Comparison of ENCODE assay signal across 8 cellular contexts in the genomic region with DNA sequence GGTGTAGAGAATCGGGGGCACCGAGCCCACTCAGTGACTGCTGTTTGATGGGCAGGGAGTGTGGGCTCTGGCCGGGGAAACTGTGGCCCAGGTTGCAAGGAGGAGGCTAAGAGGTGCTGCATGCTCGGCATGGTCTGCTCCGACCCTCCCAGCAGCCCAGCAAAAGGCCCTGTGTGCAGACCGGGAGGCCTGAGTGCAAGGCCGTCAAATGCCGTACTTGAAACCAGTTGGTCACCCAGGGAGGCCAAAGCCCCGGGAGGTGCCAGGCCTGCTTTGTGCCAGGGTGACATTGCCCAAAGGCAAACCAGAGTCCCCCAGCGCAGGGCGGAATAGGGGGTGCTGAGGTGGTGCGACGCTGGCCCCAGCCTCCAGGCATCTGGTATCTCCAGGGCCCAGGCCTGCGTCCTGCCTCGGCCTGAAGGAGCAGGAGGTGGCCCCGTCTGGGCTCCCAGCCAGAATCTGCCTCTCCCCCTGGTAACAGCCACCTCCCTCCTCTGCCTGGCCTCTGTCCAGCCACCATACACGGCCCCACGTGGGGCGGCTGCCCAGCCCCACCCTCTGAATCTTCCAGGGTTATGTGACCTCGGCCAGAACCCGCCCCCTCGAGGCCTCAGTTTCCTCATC. TPM values are rescaled to one million over a fixed set of nuclear protein-coding genes. Genes with fewer than 3 reads are reported as not detected.
A peak's percentile ranks its signal among the peaks of the same experiment; 100 is the strongest.
DNase-seq lines count a peak whose midpoint lies in the region; ATAC-seq lines count a peak whose summit lies in the region.

No MANE protein-coding gene starts in this region.

- intact Hi-C loops in left ventricle myocardium superior (cut with micrococcal nuclease) = no loop called here

- DNase-seq in AG20443 (ENCODE audit: low spot score) = peak; percentile 81
- peak; percentile 93 for DNase-seq in NCI-H1105 treated with DMSO at 0.1 percent for 48 hours (lab: John Stamatoyannopoulos, UW)
- DNase-seq in amygdala (lab: John Stamatoyannopoulos, UW) = peak in 53 of 56 donors; percentile 6 to 88 (median 60)
- peak; percentile 93 for DNase-seq in left ventricle myocardium superior
- DNase-seq in skeletal muscle cell (ENCODE audit: low read depth) = peak; percentile 65
- no peak for DNase-seq in effector memory CD4-positive, alpha-beta T cell

- no peak overlapping the region for H3K4me3 ChIP-seq in skeletal muscle cell (ENCODE audit: low read depth, low read length)
- no peak overlapping the region for H3K4me3 ChIP-seq in effector memory CD4-positive, alpha-beta T cell (ENCODE audit: insufficient read depth, low read depth, low read length, poor library complexity, severe bottlenecking)

- H3K27ac ChIP-seq in effector memory CD4-positive, alpha-beta T cell (ENCODE audit: insufficient read depth, low read length, poor library complexity, severe bottlenecking) = no peak overlapping the region

- peaks cover 18% of the 10 kb centered on the region for H3K4me1 ChIP-seq in effector memory CD4-positive, alpha-beta T cell (ENCODE audit: control insufficient read depth, insufficient read depth, low read length, poor library complexity, severe bottlenecking)

- no peaks in the 10 kb centered on the region for H3K36me3 ChIP-seq in effector memory CD4-positive, alpha-beta T cell (ENCODE audit: control insufficient read depth, insufficient read depth, low read length)

- ATAC-seq in left ventricle myocardium superior (peak; percentile 25), HG02571 (IDR thresholded peaks at IDR 0.05; ENCODE audit: unreplicated experiment) (no peak), HG03469 (IDR thresholded peaks at IDR 0.05; ENCODE audit: unreplicated experiment) (no peak)

- no peaks in the 10 kb centered on the region for H3K9me3 ChIP-seq in effector memory CD4-positive, alpha-beta T cell (ENCODE audit: control insufficient read depth, low read length)

- H3K27me3 ChIP-seq in effector memory CD4-positive, alpha-beta T cell (replicated peaks; ENCODE audit: control insufficient read depth, insufficient read depth, low read length, poor library complexity, severe bottlenecking) = no peaks in the 10 kb centered on the region

RNA-seq across cellular contexts. Expression of a gene that starts 4.0 kb away (rescaled TPM):
- 29.6 TPM for total RNA-seq in left ventricle myocardium superior

RNA-seq across cellular contexts. Expression of a gene that starts 16.7 kb away (rescaled TPM):
- total RNA-seq in left ventricle myocardium superior = 20.6 TPM

RNA-seq across cellular contexts. Expression of a gene that starts 36.1 kb away (rescaled TPM):
- 9.0 TPM for total RNA-seq in left ventricle myocardium superior

RNA-seq across cellular contexts. Expression of a gene that starts 46.9 kb away (rescaled TPM):
- 35.5 TPM for total RNA-seq in left ventricle myocardium superior

RNA-seq across cellular contexts. Expression of a gene that starts 59.4 kb away (rescaled TPM):
- total RNA-seq in left ventricle myocardium superior = 5.6 TPM

Comparison
In these comparisons a context has a peak if more than half of its experiments do, and no peak if none do; other contexts are left out.
1. DNase-seq: peak in AG20443 (single experiment), NCI-H1105 treated with DMSO at 0.1 percent for 48 hours (single experiment), amygdala (53 of 56), left ventricle myocardium superior (single experiment) and skeletal muscle cell (single experiment); none in effector memory CD4-positive, alpha-beta T cell (0 of 3).